In genomic region chr17:246851-247421, GRCh38 we compare ENCODE assay signal across 26 cellular contexts.
A peak's percentile ranks its signal among the peaks of the same experiment; 100 is the strongest.
DNase-seq lines count a peak whose midpoint lies in the region; ATAC-seq and TF ChIP-seq lines count a peak whose summit lies in the region.
"Had no signal": no experiment of that assay in that cellular context is flagged by ENCODE, and none has a peak within 500 bp of the region (broad histone marks: within the 10 kb centered on the region; RNA-seq: fewer than 3 reads in every experiment).

No MANE protein-coding gene starts in this region.

- H3K36me3 ChIP-seq in mucosa of descending colon (ENCODE audit: low read depth) (no peaks in the 10 kb centered on the region), tibial artery (no peaks in the 10 kb centered on the region)

- H3K4me1 ChIP-seq in mucosa of descending colon (ENCODE audit: low read depth), result peaks cover 4% of the 10 kb centered on the region
- no peaks in the 10 kb centered on the region for H3K4me1 ChIP-seq in tibial artery

- no peaks in the 10 kb centered on the region for H3K36me3 Mint-ChIP-seq in activated naive CD4-positive, alpha-beta T cell treated with anti-CD3 and anti-CD28 coated beads, Interleukin-2, amount 10 ng/mL, durations not matched to agents 7 days and 5 days
- H3K36me3 Mint-ChIP-seq in activated naive CD4-positive, alpha-beta T cell treated with anti-CD3 and anti-CD28 coated beads for 36 hours (ENCODE audit: low read depth), result no peaks in the 10 kb centered on the region
- peaks cover 6% of the 10 kb centered on the region for H3K36me3 Mint-ChIP-seq in type B pancreatic cell

- peak; percentile 11 for DNase-seq in activated naive CD4-positive, alpha-beta T cell treated with anti-CD3 and anti-CD28 coated beads, Interleukin-2, amount 10 ng/mL, durations not matched to agents 7 days and 5 days
- DNase-seq in activated naive CD4-positive, alpha-beta T cell treated with anti-CD3 and anti-CD28 coated beads for 36 hours, result no peak
- DNase-seq in mucosa of descending colon (peak in 2 of 3 donors; percentile 23 to 46), tibial artery (peak; percentile 10 to 56), type B pancreatic cell (ENCODE audit: extremely low spot score, unreplicated experiment) (no peak), HK-2 (ENCODE audit: unreplicated experiment) (no peak)
- DNase-seq: activated CD4-positive, alpha-beta T cell treated with anti-CD3 and anti-CD28 coated beads for 36 hours; activated gamma-delta T cell; AML-193; caudate nucleus; CD4-positive, alpha-beta T cell; cortex of kidney; effector memory CD8-positive, alpha-beta T cell; KBM-7; NCI-H1092; NCI-H1694 treated with DMSO at 0.1 percent for 48 hours; NCI-H446; NCI-H748 treated with DMSO at 0.1 percent for 48 hours; SIG-M5; stimulated activated CD4-positive, alpha-beta T cell treated with anti-CD3 and anti-CD28 coated beads, Interleukin-4, amount 100 ng/mL, for 4 hours; trophoblast cell had no signal

- H3K9me3 Mint-ChIP-seq in activated naive CD4-positive, alpha-beta T cell treated with anti-CD3 and anti-CD28 coated beads, Interleukin-2, amount 10 ng/mL, durations not matched to agents 7 days and 5 days, result peaks cover 6% of the 10 kb centered on the region
- H3K9me3 Mint-ChIP-seq in activated naive CD4-positive, alpha-beta T cell treated with anti-CD3 and anti-CD28 coated beads for 36 hours, result no peaks in the 10 kb centered on the region
- H3K9me3 Mint-ChIP-seq in type B pancreatic cell, result no peaks in the 10 kb centered on the region
- H3K9me3 Mint-ChIP-seq: CD4-positive, alpha-beta T cell; effector memory CD8-positive, alpha-beta T cell; nephron had no signal

- H3K9me3 ChIP-seq in mucosa of descending colon (no peaks in the 10 kb centered on the region), tibial artery (no peaks in the 10 kb centered on the region)

- peaks cover 0 to 15% of the 10 kb centered on the region in 2 donors for H3K27me3 ChIP-seq in tibial artery

- TF ChIP-seq CTCF in mucosa of descending colon (IDR thresholded peaks at IDR 0.05) (no peak), tibial artery (IDR thresholded peaks at IDR 0.05) (no peak), type B pancreatic cell (conservative IDR thresholded peaks at IDR 0.05) (no peak)

- no peak overlapping the region for H3K4me3 ChIP-seq in mucosa of descending colon
- no peak overlapping the region for H3K4me3 ChIP-seq in tibial artery
- H3K4me3 ChIP-seq: lung had no signal

- no peaks in the 10 kb centered on the region for H3K27me3 Mint-ChIP-seq in activated naive CD4-positive, alpha-beta T cell treated with anti-CD3 and anti-CD28 coated beads, Interleukin-2, amount 10 ng/mL, durations not matched to agents 7 days and 5 days
- H3K27me3 Mint-ChIP-seq in activated naive CD4-positive, alpha-beta T cell treated with anti-CD3 and anti-CD28 coated beads for 36 hours (ENCODE audit: low read depth), result no peaks in the 10 kb centered on the region
- H3K27me3 Mint-ChIP-seq in type B pancreatic cell, result no peaks in the 10 kb centered on the region
- H3K27me3 Mint-ChIP-seq: activated CD4-positive, alpha-beta T cell treated with anti-CD3 and anti-CD28 coated beads for 36 hours; CD4-positive, alpha-beta T cell; effector memory CD8-positive, alpha-beta T cell had no signal

- no peak overlapping the region for H3K4me3 Mint-ChIP-seq in activated naive CD4-positive, alpha-beta T cell treated with anti-CD3 and anti-CD28 coated beads, Interleukin-2, amount 10 ng/mL, durations not matched to agents 7 days and 5 days
- no peak overlapping the region for H3K4me3 Mint-ChIP-seq in activated naive CD4-positive, alpha-beta T cell treated with anti-CD3 and anti-CD28 coated beads for 36 hours
- H3K4me3 Mint-ChIP-seq in type B pancreatic cell, result no peak overlapping the region
- H3K4me3 Mint-ChIP-seq: activated CD4-positive, alpha-beta T cell treated with anti-CD3 and anti-CD28 coated beads for 36 hours; CD4-positive, alpha-beta T cell; effector memory CD8-positive, alpha-beta T cell; nephron had no signal

- CTCF ChIA-PET in activated naive CD4-positive, alpha-beta T cell treated with anti-CD3 and anti-CD28 coated beads, Interleukin-2, amount 10 ng/mL, durations not matched to agents 7 days and 5 days (lab: Charles Lee), result no interaction called here
- CTCF ChIA-PET in activated naive CD4-positive, alpha-beta T cell treated with anti-CD3 and anti-CD28 coated beads for 36 hours (lab: Charles Lee), result no interaction called here

- intact Hi-C loops in activated naive CD4-positive, alpha-beta T cell treated with anti-CD3 and anti-CD28 coated beads for 36 hours (cut with micrococcal nuclease), result no loop called here
- intact Hi-C loops in mucosa of descending colon (cut with DNase I, micrococcal nuclease), result no loop called here
- intact Hi-C loops in tibial artery (cut with DNase I; ENCODE audit: low total_unique reads), result no loop called here

- H3K27ac Mint-ChIP-seq in activated naive CD4-positive, alpha-beta T cell treated with anti-CD3 and anti-CD28 coated beads, Interleukin-2, amount 10 ng/mL, durations not matched to agents 7 days and 5 days, result no peak overlapping the region
- no peak overlapping the region for H3K27ac Mint-ChIP-seq in activated naive CD4-positive, alpha-beta T cell treated with anti-CD3 and anti-CD28 coated beads for 36 hours
- no peak overlapping the region for H3K27ac Mint-ChIP-seq in type B pancreatic cell
- H3K27ac Mint-ChIP-seq: activated CD4-positive, alpha-beta T cell treated with anti-CD3 and anti-CD28 coated beads for 36 hours; CD4-positive, alpha-beta T cell; nephron had no signal

- ATAC-seq in esophagus mucosa (peak; percentile 28), mucosa of descending colon (peak; percentile 23), GM18520 (IDR thresholded peaks at IDR 0.05; ENCODE audit: unreplicated experiment) (no peak)
- ATAC-seq: activated CD4-positive, alpha-beta T cell treated with anti-CD3 and anti-CD28 coated beads for 36 hours; effector memory CD8-positive, alpha-beta T cell; Panc1 had no signal

- no peaks in the 10 kb centered on the region for H3K4me1 Mint-ChIP-seq in activated naive CD4-positive, alpha-beta T cell treated with anti-CD3 and anti-CD28 coated beads, Interleukin-2, amount 10 ng/mL, durations not matched to agents 7 days and 5 days
- no peaks in the 10 kb centered on the region for H3K4me1 Mint-ChIP-seq in activated naive CD4-positive, alpha-beta T cell treated with anti-CD3 and anti-CD28 coated beads for 36 hours (ENCODE audit: low read depth)
- H3K4me1 Mint-ChIP-seq in type B pancreatic cell (ENCODE audit: unreplicated experiment), result no peaks in the 10 kb centered on the region
- H3K4me1 Mint-ChIP-seq: activated CD4-positive, alpha-beta T cell treated with anti-CD3 and anti-CD28 coated beads for 36 hours; nephron had no signal

- H3K27ac ChIP-seq in tibial artery, result no peak overlapping the region

Comparison
In these comparisons a context has a peak if more than half of its experiments do, and no peak if none do; other contexts are left out.
1. DNase-seq: peak in activated naive CD4-positive, alpha-beta T cell treated with anti-CD3 and anti-CD28 coated beads, Interleukin-2, amount 10 ng/mL, durations not matched to agents 7 days and 5 days (single experiment), mucosa of descending colon (2 of 3) and tibial artery (2 of 2); none in activated naive CD4-positive, alpha-beta T cell treated with anti-CD3 and anti-CD28 coated beads for 36 hours (single experiment), type B pancreatic cell (single experiment) and HK-2 (single experiment).